ENCODE assay signal across 8 cellular contexts in genomic region chr1:111222308-111223125, GRCh38. TPM values are rescaled to one million over a fixed set of nuclear protein-coding genes. Genes with fewer than 3 reads are reported as not detected.
DNase-seq lines count a peak whose midpoint lies in the region; ATAC-seq and TF ChIP-seq lines count a peak whose summit lies in the region.

No MANE protein-coding gene starts in this region.

- H3K9me3 ChIP-seq in lower lobe of right lung: no peaks in the 10 kb centered on the region

- H3K27me3 ChIP-seq in dorsolateral prefrontal cortex: no peaks in the 10 kb centered on the region
- no peaks in the 10 kb centered on the region for H3K27me3 ChIP-seq in lower lobe of right lung (ENCODE audit: low read depth)

- H3K4me1 ChIP-seq in lower lobe of right lung: peaks cover 63% of the 10 kb centered on the region

- intact Hi-C loops in dorsolateral prefrontal cortex (cut with DNase I): loop anchor here (2.0 to 10.0 kb wide), 6 partner anchors 45 to 542 kb away; no protein-coding TSS in a partner anchor
- intact Hi-C loops in lower lobe of right lung (cut with DNase I): loop anchor here (10.0 kb wide), 1 partner anchor 182 kb away; no protein-coding TSS in a partner anchor

- ATAC-seq in HG03039 (IDR thresholded peaks at IDR 0.05; ENCODE audit: unreplicated experiment) (peak; percentile 0), lower lobe of right lung (peak; percentile 91 to 92), HG02852 (IDR thresholded peaks at IDR 0.05; ENCODE audit: unreplicated experiment) (no peak)

- H3K36me3 ChIP-seq in lower lobe of right lung: no peaks in the 10 kb centered on the region

- TF ChIP-seq CTCF in GM12864 (IDR thresholded peaks at IDR 0.05; ENCODE audit: low read depth, low read length, missing control alignments): peak; percentile 95
- TF ChIP-seq CTCF in dorsolateral prefrontal cortex (IDR thresholded peaks at IDR 0.05 in 54 of 56, conservative IDR thresholded peaks at IDR 0.05 in 2 of 56; ENCODE audit: low read depth in 1 of 56, partially characterized antibody in 56 of 56): peak; percentile 58 to 98 (median 91)
- TF ChIP-seq CTCF in lower lobe of right lung (IDR thresholded peaks at IDR 0.05): peak; percentile 82

- H3K4me3 ChIP-seq in GM12864 (ENCODE audit: low read depth, low read length) (peak overlapping the region; percentile 0; the same call in 1 of the 2 replicates), dorsolateral prefrontal cortex (no peak overlapping the region), lower lobe of right lung (no peak overlapping the region)

- DNase-seq in GM12864 (ENCODE audit: low read depth) (no peak), NCI-H510A (lab: John Stamatoyannopoulos, UW) (peak; percentile 28), dorsolateral prefrontal cortex (peak; percentile 29 to 82 (median 68)), lower lobe of right lung (peak; percentile 85)
- DNase-seq in activated CD4-positive, alpha-beta T cell treated with anti-CD3 and anti-CD28 coated beads, Interleukin-2, amount 50 U/mL, for 1 hour: peak; percentile 74
- peak; percentile 61 for DNase-seq in stimulated activated CD8-positive, alpha-beta memory T cell treated with anti-CD3 and anti-CD28 coated beads, Interleukin-15, amount 100 ng/mL, for 1 hour (ENCODE audit: low read depth)

- H3K27ac ChIP-seq in dorsolateral prefrontal cortex (peak overlapping the region in 1 of 59 donors; percentile 9), lower lobe of right lung (peak overlapping the region; percentile 7)

RNA-seq across cellular contexts. Expression of gene CHI3L2, which starts 5.0 kb away (rescaled TPM):
- 100 to 1,000 TPM in 2 of 120 experiments, 10 to 100 TPM in 44, 1 to 10 TPM in 66, under 1 TPM in 6, not detected in 2; 0.59 to 922 (median 7.4) TPM for total RNA-seq in dorsolateral prefrontal cortex
- 31.2 TPM for total RNA-seq in lower lobe of right lung

RNA-seq across cellular contexts. Expression of gene DENND2D, which starts 22.1 kb away (rescaled TPM):
- 10 to 100 TPM in 2 of 120 experiments, 1 to 10 TPM in 117, under 1 TPM in 1; 0.76 to 13.9 (median 3.6) TPM for total RNA-seq in dorsolateral prefrontal cortex
- total RNA-seq in lower lobe of right lung: 113 TPM
